24 cellular contexts compared by ENCODE assay signal in the genomic region with DNA sequence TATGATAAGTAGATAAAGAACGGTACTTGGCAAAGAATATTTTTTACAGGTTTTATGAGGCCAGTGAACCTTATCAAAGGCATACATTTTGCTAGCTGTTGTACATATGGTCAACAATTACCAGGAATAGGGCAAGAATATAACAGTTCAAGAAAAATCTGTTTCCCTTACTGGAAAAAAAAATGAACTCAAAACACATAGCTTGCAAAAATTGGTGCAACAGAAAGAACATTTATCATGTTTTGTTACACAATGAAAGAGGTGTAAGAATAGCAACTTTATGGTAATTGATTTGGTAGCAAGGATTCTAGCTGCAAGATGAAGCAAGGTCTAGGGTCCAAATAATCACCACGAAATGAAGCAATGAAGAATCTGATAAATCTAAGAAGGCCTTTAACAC.
"Had no signal": no experiment of that assay in that cellular context is flagged by ENCODE, and none has a peak within 500 bp of the region (broad histone marks: within the 10 kb centered on the region; RNA-seq: fewer than 3 reads in every experiment).

No MANE protein-coding gene starts in this region.

- H3K4me3 Mint-ChIP-seq: mesothelial cell of epicardium; naive B cell; natural killer cell; stimulated activated naive B cell treated with anti-CD40 and anti-IgM and Interleukin-4, amounts not matched to agents 10 μg/mL and 1 μg/mL and 100 μg/mL, for 72 hours had no signal

- H3K27me3 Mint-ChIP-seq: naive B cell; progenitor cell of endocrine pancreas; stimulated activated naive B cell treated with anti-CD40 and anti-IgM and Interleukin-4, amounts not matched to agents 10 μg/mL and 1 μg/mL and 100 μg/mL, for 72 hours had no signal

- H3K4me1 ChIP-seq: left ventricle myocardium inferior, right atrium auricular region, stomach, testis, thyroid gland, transverse colon, upper lobe of left lung, vagina had no signal

- DNase-seq: islet precursor cell; left ventricle myocardium inferior; mesendoderm; naive B cell; natural killer cell; ovary; stimulated activated CD4-positive, alpha-beta T cell treated with anti-CD3 and anti-CD28 coated beads, Interleukin-12 subunit alpha, Interleukin-12 subunit beta, amount 100 ng/mL, for 4 hours; stimulated activated CD4-positive, alpha-beta T cell treated with anti-CD3 and anti-CD28 coated beads, Interleukin-15, amount 100 ng/mL, for 24 hours; stimulated activated CD4-positive, alpha-beta T cell treated with anti-CD3 and anti-CD28 coated beads, Interleukin-2, amount 100 ng/mL, for 24 hours; stimulated activated CD4-positive, alpha-beta T cell treated with anti-CD3 and anti-CD28 coated beads, Interleukin-4, amount 100 ng/mL, for 1 hour; stimulated activated naive B cell treated with anti-CD40 and anti-IgM and Interleukin-4, amounts not matched to agents 10 μg/mL and 1 μg/mL and 100 μg/mL, for 72 hours; stimulated activated naive CD8-positive, alpha-beta T cell treated with anti-CD3 and anti-CD28 coated beads, Interleukin-15, Interleukin-2, amounts not matched to agents 100 U/mL and 50 U/mL, for 24 hours; stomach; testis; thyroid gland; transverse colon; upper lobe of left lung had no signal

- H3K27ac ChIP-seq: left ventricle myocardium inferior, ovary, right atrium auricular region, skin epidermis, stomach, testis, thyroid gland, transverse colon, upper lobe of left lung, vagina had no signal

- H3K4me3 ChIP-seq: left ventricle myocardium inferior, lung, ovary, right atrium auricular region, skin epidermis, stomach, testis, thyroid gland, transverse colon, upper lobe of left lung, vagina had no signal

- H3K36me3 ChIP-seq: ovary had no signal

- H3K9me3 ChIP-seq: left ventricle myocardium inferior, ovary, right atrium auricular region, stomach, testis, thyroid gland, transverse colon, upper lobe of left lung, vagina had no signal

- H3K27me3 ChIP-seq: ovary, right atrium auricular region, stomach, testis, thyroid gland, transverse colon, upper lobe of left lung, vagina had no signal

- H3K4me1 Mint-ChIP-seq: mesothelial cell of epicardium; naive B cell; natural killer cell; stimulated activated naive B cell treated with anti-CD40 and anti-IgM and Interleukin-4, amounts not matched to agents 10 μg/mL and 1 μg/mL and 100 μg/mL, for 72 hours had no signal

- H3K9me3 Mint-ChIP-seq: mesothelial cell of epicardium; naive B cell; natural killer cell; stimulated activated naive B cell treated with anti-CD40 and anti-IgM and Interleukin-4, amounts not matched to agents 10 μg/mL and 1 μg/mL and 100 μg/mL, for 72 hours had no signal

- ATAC-seq: natural killer cell; sciatic nerve; stimulated activated naive B cell treated with anti-CD40 and anti-IgM and Interleukin-4, amounts not matched to agents 10 μg/mL and 1 μg/mL and 100 μg/mL, for 72 hours; stimulated activated naive CD8-positive, alpha-beta T cell treated with anti-CD3 and anti-CD28 coated beads, Interleukin-15, Interleukin-2, amounts not matched to agents 100 U/mL and 50 U/mL, for 24 hours had no signal

- H3K27ac Mint-ChIP-seq: mesothelial cell of epicardium; naive B cell; natural killer cell; progenitor cell of endocrine pancreas; stimulated activated naive B cell treated with anti-CD40 and anti-IgM and Interleukin-4, amounts not matched to agents 10 μg/mL and 1 μg/mL and 100 μg/mL, for 72 hours had no signal
